In the genomic region with DNA sequence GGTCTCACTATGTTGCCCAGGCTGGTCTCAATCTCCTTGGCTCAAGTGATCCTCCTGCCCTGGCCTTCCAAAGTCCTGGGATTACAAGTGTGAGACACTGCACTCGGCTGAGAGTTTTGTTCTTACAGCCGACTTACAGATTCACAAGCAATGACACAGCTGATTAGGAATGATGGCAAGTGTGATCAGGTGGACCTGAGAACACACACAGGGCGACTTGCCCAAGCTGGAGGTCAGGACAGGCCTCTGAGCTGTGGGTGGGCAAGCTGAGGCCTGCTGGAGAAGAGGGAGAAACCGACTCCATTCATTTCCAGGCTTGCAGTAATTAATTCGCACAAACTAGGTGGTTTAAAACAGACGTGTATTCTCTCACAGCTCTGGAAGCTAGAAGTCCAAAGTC, we compare ENCODE assay signal across 21 cellular contexts. TPM values are rescaled to one million over a fixed set of nuclear protein-coding genes. Genes with fewer than 3 reads are reported as not detected.
DNase-seq lines count a peak whose midpoint lies in the region; ATAC-seq, FAIRE-seq and TF ChIP-seq lines count a peak whose summit lies in the region.
"Had no signal": no experiment of that assay in that cellular context is flagged by ENCODE, and none has a peak within 500 bp of the region (broad histone marks: within the 10 kb centered on the region; RNA-seq: fewer than 3 reads in every experiment).

No MANE protein-coding gene starts in this region.

- FAIRE-seq in K562 (lab: Jason Lieb, UNC) = no peak

- H3K27me3 ChIP-seq in K562 (ENCODE audit: control insufficient read depth in 2 of 2, insufficient read depth in 2 of 2, low read length in 2 of 2) = no peaks in the 10 kb centered on the region; a peak in 1 of 5 replicates
- no peaks in the 10 kb centered on the region for H3K27me3 ChIP-seq in brain microvascular endothelial cell (replicated peaks)

- TF ChIP-seq RAD21 in K562 (CRISPR knock-in tag; conservative IDR thresholded peaks at IDR 0.05 in 1 of 2, IDR thresholded peaks at IDR 0.05 in 1 of 2) = no peak

- DNase-seq in NCI-H1105 treated with DMSO at 0.1 percent for 48 hours (lab: John Stamatoyannopoulos, UW) (peak; percentile 26), NCI-H1105 (lab: John Stamatoyannopoulos, UW) (no peak), K562 (ENCODE audit: extremely low read depth in 1 of 4, low spot score in 3 of 4) (peak in 1 of 4 experiments; percentile 3), SIG-M5 (lab: John Stamatoyannopoulos, UW) (no peak), brain microvascular endothelial cell (no peak)
- DNase-seq in activated T-cell treated with anti-CD3 and anti-CD28 coated beads, Interleukin-2, amount 50 U/mL, for 24 hours = no peak
- DNase-seq: BE2C; CD4-positive, alpha-beta T cell; MG63; NCI-H1092; NCI-H1694; NCI-H2107; NCI-H2227 treated with DMSO at 0.1 percent for 48 hours; NCI-H524 treated with DMSO at 0.1 percent for 48 hours; RPMI8226; SW 1271 had no signal

- 21% methylated on average over 6 of the region's 6 CpGs for WGBS in K562 (ENCODE audit: insufficient coverage, low coverage, missing lambda C conversion rate)

- no peak overlapping the region for H3K27ac Mint-ChIP-seq in activated T-cell treated with anti-CD3 and anti-CD28 coated beads, Interleukin-2, amount 50 U/mL, for 24 hours
- H3K27ac Mint-ChIP-seq: CD4-positive, alpha-beta T cell had no signal

- no peak overlapping the region for H3K4me2 ChIP-seq in K562 (ENCODE audit: insufficient read depth, low read length)
- H3K4me2 ChIP-seq: KMS-11 had no signal

- H3K9me3 ChIP-seq in K562 (replicated peaks; ENCODE audit: control insufficient read depth, insufficient read depth, low read depth, low read length) = no peaks in the 10 kb centered on the region
- H3K9me3 ChIP-seq: BE2C, HAP-1 had no signal

- intact Hi-C loops in K562 (cut with micrococcal nuclease) = no loop called here

- H3K4me1 Mint-ChIP-seq in activated T-cell treated with anti-CD3 and anti-CD28 coated beads, Interleukin-2, amount 50 U/mL, for 24 hours (ENCODE audit: low read depth) = peaks cover 3% of the 10 kb centered on the region

- peaks cover 24% of the 10 kb centered on the region for H3K27me3 Mint-ChIP-seq in activated T-cell treated with anti-CD3 and anti-CD28 coated beads, Interleukin-2, amount 50 U/mL, for 24 hours

- no peaks in the 10 kb centered on the region for H3K79me2 ChIP-seq in K562 (ENCODE audit: control insufficient read depth, insufficient read depth, low read length)

- H3K27ac ChIP-seq in K562 (ENCODE audit: extremely low read depth, low read depth, low read length) (no peak overlapping the region), brain microvascular endothelial cell (no peak overlapping the region)
- H3K27ac ChIP-seq: 22Rv1, KMS-11 had no signal

- ATAC-seq in K562 (no peak), esophagus mucosa (peak; percentile 87), HG03378 (IDR thresholded peaks at IDR 0.05; ENCODE audit: unreplicated experiment) (no peak)

- no peaks in the 10 kb centered on the region for H4K20me1 ChIP-seq in K562 (replicated peaks; ENCODE audit: control insufficient read depth, insufficient read depth, low read length)

- no peak for TF ChIP-seq POLR2A in K562 (conservative IDR thresholded peaks at IDR 0.05)

- TF ChIP-seq EP300 in K562 (IDR thresholded peaks at IDR 0.05; ENCODE audit: low read length) = no peak

- no peak for TF ChIP-seq CTCF in K562 (IDR thresholded peaks at IDR 0.05 in 2 of 3, conservative IDR thresholded peaks at IDR 0.05 in 1 of 3; ENCODE audit: insufficient read depth in 2 of 3, low read depth in 1 of 3, low read length in 3 of 3)
- TF ChIP-seq CTCF in brain microvascular endothelial cell (IDR thresholded peaks at IDR 0.05; ENCODE audit: low read depth, low read length, missing control alignments) = no peak

- CTCF ChIA-PET in K562 (lab: Yijun Ruan, JAX; ENCODE audit: low intra/inter-chr PET ratio) = no interaction called here

- H3K9me1 ChIP-seq in K562 (ENCODE audit: control insufficient read depth, insufficient read depth, low read length) = no peaks in the 10 kb centered on the region

- H3K4me1 ChIP-seq in K562 (replicated peaks in 1 of 2; ENCODE audit: control insufficient read depth in 2 of 2, insufficient read depth in 2 of 2, low read length in 2 of 2) = peaks cover 0 to 6% of the 10 kb centered on the region in 2 experiments; a peak in 3 of 5 replicates
- H3K4me1 ChIP-seq: BE2C had no signal

- no peak overlapping the region for H3K4me3 Mint-ChIP-seq in activated T-cell treated with anti-CD3 and anti-CD28 coated beads, Interleukin-2, amount 50 U/mL, for 24 hours
- H3K4me3 Mint-ChIP-seq: CD4-positive, alpha-beta T cell had no signal

- H3K36me3 ChIP-seq in K562 (ENCODE audit: control insufficient read depth, insufficient read depth, low read length) = no peaks in the 10 kb centered on the region
- H3K36me3 ChIP-seq in brain microvascular endothelial cell (replicated peaks) = no peaks in the 10 kb centered on the region
- H3K36me3 ChIP-seq: BE2C, HAP-1, MG63 had no signal

- H3K4me3 ChIP-seq in K562 = no peak overlapping the region
- H3K4me3 ChIP-seq in brain microvascular endothelial cell (ENCODE audit: low read depth, low read length) = no peak overlapping the region
- H3K4me3 ChIP-seq: HAP-1, MG63 had no signal

- in situ Hi-C loops in K562 (cut with MboI) (no loop called here), brain microvascular endothelial cell (cut with HindIII; ENCODE audit: low pct_ligation_motif_present, low sequenced_read_pairs) (no loop called here)

- peak overlapping the region in 1 of 2 experiments; percentile 65; a peak in 1 of 4 replicates for H3K9ac ChIP-seq in K562 (ENCODE audit: insufficient read depth in 1 of 2, low read depth in 2 of 2, low read length in 2 of 2)
- H3K9ac ChIP-seq: KMS-11 had no signal

- H3K9me3 Mint-ChIP-seq in activated T-cell treated with anti-CD3 and anti-CD28 coated beads, Interleukin-2, amount 50 U/mL, for 24 hours = no peaks in the 10 kb centered on the region
- H3K9me3 Mint-ChIP-seq: CD4-positive, alpha-beta T cell had no signal

- 0 out of 2 replicates have a peak overlapping the region, but pooled peaks have one; percentile 28 for H2AFZ ChIP-seq in K562 (ENCODE audit: low read depth, low read length)

- no peaks in the 10 kb centered on the region for H3K36me3 Mint-ChIP-seq in activated T-cell treated with anti-CD3 and anti-CD28 coated beads, Interleukin-2, amount 50 U/mL, for 24 hours (ENCODE audit: low read depth)

- BruUV-seq in K562 (replicated peaks; lab: Mats Ljungman, UMichigan) = no TSS peak

- POLR2A ChIA-PET in K562 (lab: Yijun Ruan, JAX) = interaction anchor here (0.5 to 1.3 kb wide), 4 partner anchors 10 to 1868 kb away, joined by 3 read pairs; no protein-coding TSS in a partner anchor

RNA-seq across cellular contexts. Expression of a gene that starts 8.1 kb away (rescaled TPM):
- 20.6 and 77.4 TPM in 2 replicates for total RNA-seq in K562 (2011; cell fraction: chromatin; rRNA removed; ENCODE audit: low replicate concordance)
- 91.2 and 95.1 TPM in 2 replicates for total RNA-seq in K562 (2011; cell fraction: nucleolus; rRNA removed)
- 39.5 and 45.9 TPM in 2 replicates for total RNA-seq in K562 (2011; cell fraction: nucleoplasm; rRNA removed)
- total RNA-seq in K562 (2014; rRNA removed) (37.2 and 41.3 TPM in 2 replicates), K562 (2014; rRNA removed; fragmentation: Illumina TruSeq; extraction: Trizol) (9.1 and 12.8 TPM in 2 replicates), K562 (2015; rRNA removed; fragmentation: Illumina TruSeq; extraction: Trizol) (22.9 and 26.8 TPM in 2 replicates), K562 (2021) (55.9 and 66.1 TPM in 2 replicates), esophagus mucosa (42.2 TPM)
- polyA plus RNA-seq in K562 (2011; rRNA removed) (20.4 and 27.9 TPM in 2 replicates), K562 (2014; fragmentation: Illumina TruSeq; extraction: Trizol) (22.9 and 40.2 TPM in 2 replicates), K562 (2014; fragmentation: Nextera tagmentation; extraction: Ambion mirVana) (1 to 10 TPM in 1 of 2 experiments, under 1 TPM in 1; 0.51 to 1.7 TPM), K562 (2014; rRNA removed) (45.4 and 55.3 TPM in 2 replicates)
- 36.3 and 59.9 TPM in 2 replicates for polyA plus RNA-seq in K562 (2011; cell fraction: cytosol; rRNA removed)
- polyA plus RNA-seq in K562 (2011; cell fraction: nucleus; rRNA removed) = 75.3 and 124 TPM in 2 replicates
- polyA plus RNA-seq in K562 (2012) = 45.0 and 67.2 TPM in 2 replicates
- polyA minus RNA-seq in K562 (2011; rRNA and poly(A)+ RNA removed) = 7.4 and 12.6 TPM in 2 replicates
- 18.2 and 37.3 TPM in 2 replicates for polyA minus RNA-seq in K562 (2011; cell fraction: cytosol; rRNA and poly(A)+ RNA removed)
- polyA minus RNA-seq in K562 (2011; cell fraction: nucleus; rRNA and poly(A)+ RNA removed) = 20.8 and 24.9 TPM in 2 replicates

RNA-seq across cellular contexts. Expression of a gene that starts 18.4 kb away (rescaled TPM):
- total RNA-seq in K562 (2011; cell fraction: chromatin; rRNA removed; ENCODE audit: low replicate concordance) = 0.48 and 1.0 TPM in 2 replicates
- 0.92 and 1.0 TPM in 2 replicates for total RNA-seq in K562 (2011; cell fraction: nucleolus; rRNA removed)
- 0.31 and 0.81 TPM in 2 replicates for total RNA-seq in K562 (2011; cell fraction: nucleoplasm; rRNA removed)
- total RNA-seq in K562 (2014; rRNA removed) = 0.18 and 0.37 TPM in 2 replicates
- total RNA-seq in K562 (2014; rRNA removed; fragmentation: Illumina TruSeq; extraction: Trizol) = 0.26 TPM in 1 of 2 replicates, not detected in the other
- total RNA-seq in K562 (2015; rRNA removed; fragmentation: Illumina TruSeq; extraction: Trizol) = 0.11 TPM in 1 of 2 replicates, not detected in the other
- total RNA-seq in K562 (2021) = 0.16 and 0.35 TPM in 2 replicates
- polyA plus RNA-seq in K562 (2011; rRNA removed) = 0.14 and 0.54 TPM in 2 replicates
- polyA plus RNA-seq in K562 (2011; cell fraction: cytosol; rRNA removed) = 0.19 and 1.3 TPM in 2 replicates
- polyA plus RNA-seq in K562 (2011; cell fraction: nucleus; rRNA removed) = 0.15 and 0.46 TPM in 2 replicates
- 0.12 and 0.25 TPM in 2 replicates for polyA plus RNA-seq in K562 (2012)
- polyA plus RNA-seq in K562 (2014; fragmentation: Illumina TruSeq; extraction: Trizol) = 0.17 TPM in 1 of 2 replicates, not detected in the other
- under 1 TPM in 1 of 2 experiments, not detected in 1; 0.03 TPM for polyA plus RNA-seq in K562 (2014; fragmentation: Nextera tagmentation; extraction: Ambion mirVana)
- 0.12 and 0.49 TPM in 2 replicates for polyA plus RNA-seq in K562 (2014; rRNA removed)
- 0.67 and 0.78 TPM in 2 replicates for polyA minus RNA-seq in K562 (2011; rRNA and poly(A)+ RNA removed)
- not detected in 2 replicates for polyA minus RNA-seq in K562 (2011; cell fraction: cytosol; rRNA and poly(A)+ RNA removed)
- 0.27 and 0.44 TPM in 2 replicates for polyA minus RNA-seq in K562 (2011; cell fraction: nucleus; rRNA and poly(A)+ RNA removed)
- total RNA-seq in esophagus mucosa = 7.9 TPM

RNA-seq across cellular contexts. Expression of a gene that starts 30.2 kb away (rescaled TPM):
- total RNA-seq in K562 (2011; cell fraction: chromatin; rRNA removed; ENCODE audit: low replicate concordance) = 85.4 and 105 TPM in 2 replicates
- 60.1 and 62.2 TPM in 2 replicates for total RNA-seq in K562 (2011; cell fraction: nucleolus; rRNA removed)
- 49.0 and 54.8 TPM in 2 replicates for total RNA-seq in K562 (2011; cell fraction: nucleoplasm; rRNA removed)
- total RNA-seq in K562 (2014; rRNA removed) = 44.6 and 50.3 TPM in 2 replicates
- total RNA-seq in K562 (2014; rRNA removed; fragmentation: Illumina TruSeq; extraction: Trizol) = 21.9 and 22.0 TPM in 2 replicates
- 24.7 and 25.0 TPM in 2 replicates for total RNA-seq in K562 (2015; rRNA removed; fragmentation: Illumina TruSeq; extraction: Trizol)
- 34.3 and 37.7 TPM in 2 replicates for total RNA-seq in K562 (2021)
- 20.0 and 22.8 TPM in 2 replicates for polyA plus RNA-seq in K562 (2011; rRNA removed)
- polyA plus RNA-seq in K562 (2011; cell fraction: cytosol; rRNA removed) = 10.8 and 17.6 TPM in 2 replicates
- polyA plus RNA-seq in K562 (2011; cell fraction: nucleus; rRNA removed) = 52.6 and 92.9 TPM in 2 replicates
- 34.7 and 40.9 TPM in 2 replicates for polyA plus RNA-seq in K562 (2012)
- 35.2 and 37.7 TPM in 2 replicates for polyA plus RNA-seq in K562 (2014; fragmentation: Illumina TruSeq; extraction: Trizol)
- polyA plus RNA-seq in K562 (2014; fragmentation: Nextera tagmentation; extraction: Ambion mirVana) = 1 to 10 TPM; 1.1 to 2.0 TPM
- 45.3 and 50.7 TPM in 2 replicates for polyA plus RNA-seq in K562 (2014; rRNA removed)
- 15.9 and 20.0 TPM in 2 replicates for polyA minus RNA-seq in K562 (2011; rRNA and poly(A)+ RNA removed)
- 19.5 and 21.1 TPM in 2 replicates for polyA minus RNA-seq in K562 (2011; cell fraction: cytosol; rRNA and poly(A)+ RNA removed)
- polyA minus RNA-seq in K562 (2011; cell fraction: nucleus; rRNA and poly(A)+ RNA removed) = 19.5 and 20.2 TPM in 2 replicates
- 22.5 TPM for total RNA-seq in esophagus mucosa

RNA-seq across cellular contexts. Expression of a gene that starts 32.5 kb away (rescaled TPM):
- total RNA-seq in K562 (2011; cell fraction: chromatin; rRNA removed; ENCODE audit: low replicate concordance) = 50.9 and 183 TPM in 2 replicates
- total RNA-seq in K562 (2011; cell fraction: nucleolus; rRNA removed) = 102 and 110 TPM in 2 replicates
- total RNA-seq in K562 (2011; cell fraction: nucleoplasm; rRNA removed) = 55.9 and 62.1 TPM in 2 replicates
- total RNA-seq in K562 (2014; rRNA removed) (78.3 and 99.2 TPM in 2 replicates), K562 (2014; rRNA removed; fragmentation: Illumina TruSeq; extraction: Trizol) (52.7 and 64.4 TPM in 2 replicates), K562 (2015; rRNA removed; fragmentation: Illumina TruSeq; extraction: Trizol) (81.5 and 82.9 TPM in 2 replicates), K562 (2021) (95.6 and 96.4 TPM in 2 replicates), esophagus mucosa (60.6 TPM)
- polyA plus RNA-seq in K562 (2011; rRNA removed) (62.6 and 72.0 TPM in 2 replicates), K562 (2014; fragmentation: Illumina TruSeq; extraction: Trizol) (56.1 and 61.8 TPM in 2 replicates), K562 (2014; fragmentation: Nextera tagmentation; extraction: Ambion mirVana) (1 to 10 TPM; 2.1 to 8.3 TPM), K562 (2014; rRNA removed) (64.3 and 67.5 TPM in 2 replicates)
- 55.6 and 109 TPM in 2 replicates for polyA plus RNA-seq in K562 (2011; cell fraction: cytosol; rRNA removed)
- polyA plus RNA-seq in K562 (2011; cell fraction: nucleus; rRNA removed) = 51.7 and 82.4 TPM in 2 replicates
- polyA plus RNA-seq in K562 (2012) = 62.6 and 63.7 TPM in 2 replicates
- polyA minus RNA-seq in K562 (2011; rRNA and poly(A)+ RNA removed) = 54.1 and 87.9 TPM in 2 replicates
- polyA minus RNA-seq in K562 (2011; cell fraction: cytosol; rRNA and poly(A)+ RNA removed) = 50.6 and 75.7 TPM in 2 replicates
- 28.0 and 39.2 TPM in 2 replicates for polyA minus RNA-seq in K562 (2011; cell fraction: nucleus; rRNA and poly(A)+ RNA removed)

RNA-seq across cellular contexts. Expression of a gene that starts 33.2 kb away (rescaled TPM):
- total RNA-seq in K562 (2011; cell fraction: chromatin; rRNA removed; ENCODE audit: low replicate concordance) = 3.0 and 4.1 TPM in 2 replicates
- total RNA-seq in K562 (2011; cell fraction: nucleolus; rRNA removed) = 4.5 and 5.1 TPM in 2 replicates
- total RNA-seq in K562 (2011; cell fraction: nucleoplasm; rRNA removed) = 4.1 and 6.0 TPM in 2 replicates
- total RNA-seq in K562 (2014; rRNA removed) (1.7 and 2.7 TPM in 2 replicates), K562 (2014; rRNA removed; fragmentation: Illumina TruSeq; extraction: Trizol) (1.7 and 2.4 TPM in 2 replicates), K562 (2015; rRNA removed; fragmentation: Illumina TruSeq; extraction: Trizol) (3.2 and 3.7 TPM in 2 replicates), K562 (2021) (4.1 and 4.7 TPM in 2 replicates), esophagus mucosa (8.4 TPM)
- polyA plus RNA-seq in K562 (2011; rRNA removed) (5.7 and 6.6 TPM in 2 replicates), K562 (2014; fragmentation: Illumina TruSeq; extraction: Trizol) (3.7 and 4.0 TPM in 2 replicates), K562 (2014; fragmentation: Nextera tagmentation; extraction: Ambion mirVana) (1 to 10 TPM in 1 of 2 experiments, under 1 TPM in 1; 0.41 to 1.0 TPM), K562 (2014; rRNA removed) (6.7 and 8.2 TPM in 2 replicates)
- 9.6 and 11.2 TPM in 2 replicates for polyA plus RNA-seq in K562 (2011; cell fraction: cytosol; rRNA removed)
- polyA plus RNA-seq in K562 (2011; cell fraction: nucleus; rRNA removed) = 4.6 and 6.0 TPM in 2 replicates
- polyA plus RNA-seq in K562 (2012) = 4.6 and 12.8 TPM in 2 replicates
- polyA minus RNA-seq in K562 (2011; rRNA and poly(A)+ RNA removed) = 1.7 and 2.1 TPM in 2 replicates
- 1.9 and 5.0 TPM in 2 replicates for polyA minus RNA-seq in K562 (2011; cell fraction: cytosol; rRNA and poly(A)+ RNA removed)
- 1.1 and 1.2 TPM in 2 replicates for polyA minus RNA-seq in K562 (2011; cell fraction: nucleus; rRNA and poly(A)+ RNA removed)
